ENCODE assay signal across 8 cellular contexts in the genomic region with DNA sequence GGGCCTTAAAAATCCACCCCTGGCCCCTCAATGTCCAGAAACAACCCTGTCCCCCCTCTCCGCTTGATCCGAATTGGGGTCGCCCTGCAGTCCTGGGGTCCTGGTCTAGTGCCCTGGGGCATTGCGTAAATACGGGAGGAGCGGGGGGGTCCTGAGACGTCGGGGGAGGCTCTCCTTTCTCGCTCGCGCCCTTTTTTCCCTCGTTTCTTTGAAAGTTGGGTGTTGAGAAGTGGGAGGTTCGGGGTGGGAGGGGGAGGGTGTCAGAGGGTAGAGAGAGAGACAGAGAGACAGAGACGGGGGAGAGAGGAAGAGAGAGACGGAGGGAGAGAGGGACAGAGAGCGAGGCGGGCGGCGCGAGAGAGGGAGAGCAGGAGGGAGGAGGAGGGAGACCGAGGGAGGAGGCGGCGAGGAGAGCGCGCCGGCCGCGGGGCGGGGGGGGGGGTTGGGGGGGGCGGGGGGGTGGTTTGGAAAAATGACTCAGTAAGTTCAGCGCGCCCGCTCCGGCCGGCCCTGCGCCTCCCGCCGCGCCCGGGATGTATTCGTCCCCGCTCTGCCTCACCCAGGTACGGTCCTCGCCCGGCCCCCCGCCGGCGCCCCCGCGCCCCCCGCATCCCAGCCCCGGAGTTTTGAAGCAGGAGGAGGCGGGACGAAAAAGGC. TPM values are rescaled to one million over a fixed set of nuclear protein-coding genes. Genes with fewer than 3 reads are reported as not detected.
DNase-seq lines count a peak whose midpoint lies in the region; ATAC-seq, FAIRE-seq and TF ChIP-seq lines count a peak whose summit lies in the region.

A gene (plus strand): TSS at position 480 of the 657 bp plus-strand sequence. CDS start 54 bp downstream, at position 534.

- peaks cover 49% of the 10 kb centered on the region for H3K27me3 Mint-ChIP-seq in astrocyte (ENCODE audit: low read depth, unreplicated experiment)

- H4K20me1 ChIP-seq in BLaER1 treated with 17β-estradiol and CSF1 and Interleukin-3, amounts not matched to agents 10 nM and 100 nM = peaks cover 15 to 76% (median 58%) of the 10 kb centered on the region in 11 experiments
- peaks cover 69% of the 10 kb centered on the region for H4K20me1 ChIP-seq in astrocyte (ENCODE audit: insufficient read depth, low read length)

- peak; percentile 32 for DNase-seq in SK-MEL-5 (ENCODE audit: low read depth, low spot score)
- DNase-seq in astrocyte (ENCODE audit: low read depth) = peak; percentile 74
- peak; percentile 94 for DNase-seq in hepatic stellate cell (ENCODE audit: low spot score)
- DNase-seq in psoas muscle = peak; percentile 84 to 94

- H3K79me2 ChIP-seq in astrocyte (ENCODE audit: insufficient read depth, low read length) = peaks cover 83% of the 10 kb centered on the region

- H2AFZ ChIP-seq in astrocyte (ENCODE audit: low read depth, low read length) = peak within 1 kb of the TSS; percentile 69

- TF ChIP-seq CTCF in HEK293 (tag by site-specific recombination; IDR thresholded peaks at IDR 0.05) (no peak), astrocyte (IDR thresholded peaks at IDR 0.05; ENCODE audit: insufficient read depth, low read depth, low read length) (no peak), psoas muscle (IDR thresholded peaks at IDR 0.05) (no peak)

- no peaks in the 10 kb centered on the region for H3K9me3 Mint-ChIP-seq in astrocyte (ENCODE audit: unreplicated experiment)

- H3K36me3 ChIP-seq in BLaER1 treated with 17β-estradiol and CSF1 and Interleukin-3, amounts not matched to agents 10 nM and 100 nM = peaks cover 0 to 4% (median 0%) of the 10 kb centered on the region in 11 experiments; a peak in 3 of 22 replicates
- H3K36me3 ChIP-seq in HEK293 (ENCODE audit: control insufficient read depth in 2 of 2, insufficient read depth in 1 of 2, low read length in 2 of 2) (peaks cover 0 to 3% of the 10 kb centered on the region in 2 experiments; a peak in 1 of 3 replicates), astrocyte (ENCODE audit: insufficient read depth, low read length) (peaks cover 3% of the 10 kb centered on the region), psoas muscle (ENCODE audit: insufficient read depth in 1 of 2, low read depth in 1 of 2) (no peaks in the 10 kb centered on the region)

- H3K4me2 ChIP-seq in BLaER1 treated with 17β-estradiol and CSF1 and Interleukin-3, amounts not matched to agents 10 nM and 100 nM = peak within 1 kb of the TSS; percentile 94 to 100 (median 98)
- H3K4me2 ChIP-seq in astrocyte (ENCODE audit: low read length) = peak within 1 kb of the TSS; percentile 88

- peaks cover 64 to 85% (median 81%) of the 10 kb centered on the region in 10 experiments for H3K4me1 ChIP-seq in BLaER1 treated with 17β-estradiol and CSF1 and Interleukin-3, amounts not matched to agents 10 nM and 100 nM
- H3K4me1 ChIP-seq in HEK293 (ENCODE audit: control insufficient read depth, insufficient read depth, low read length) = no peaks in the 10 kb centered on the region; the same call in 1 of the 2 replicates
- H3K4me1 ChIP-seq in astrocyte (ENCODE audit: insufficient read depth, low read length) = peaks cover 50% of the 10 kb centered on the region
- peaks cover 54% of the 10 kb centered on the region for H3K4me1 ChIP-seq in psoas muscle

- WGBS in psoas muscle, 3 donors = 0 to 1% (median 1%) methylated on average over 12 to 44 of the region's 54 CpGs

- H3K27ac Mint-ChIP-seq in astrocyte (ENCODE audit: unreplicated experiment) = no peak within 1 kb of the TSS

- H3K9me3 ChIP-seq in BLaER1 treated with 17β-estradiol and CSF1 and Interleukin-3, amounts not matched to agents 10 nM and 100 nM (replicated peaks in 1 of 11) = no peaks in the 10 kb centered on the region
- H3K9me3 ChIP-seq in HEK293 (ENCODE audit: control insufficient read depth, insufficient read depth, low read depth, low read length) = no peaks in the 10 kb centered on the region
- no peaks in the 10 kb centered on the region for H3K9me3 ChIP-seq in astrocyte (ENCODE audit: insufficient read depth, low read depth, low read length)
- H3K9me3 ChIP-seq in psoas muscle = no peaks in the 10 kb centered on the region

- peak within 1 kb of the TSS; percentile 79 to 94 (median 85) for H3K4me3 ChIP-seq in BLaER1 treated with 17β-estradiol and CSF1 and Interleukin-3, amounts not matched to agents 10 nM and 100 nM
- H3K4me3 ChIP-seq in HEK293 (ENCODE audit: low read depth, low read length) (peak within 1 kb of the TSS; percentile 54), astrocyte (ENCODE audit: insufficient read depth, low read depth, low read length) (peak within 1 kb of the TSS; percentile 75), psoas muscle (peak within 1 kb of the TSS; percentile 85)

- in situ Hi-C loops in SK-MEL-5 (cut with HindIII; ENCODE audit: low pct_unique_long_range_greater_than_20kb, low sequenced_read_pairs) = no loop called here

- ATAC-seq in psoas muscle (peak; percentile 55 to 59 (median 59)), GM21576 (IDR thresholded peaks at IDR 0.05; ENCODE audit: unreplicated experiment) (no peak), HG03097 (IDR thresholded peaks at IDR 0.05; ENCODE audit: low FRiP score, unreplicated experiment) (no peak)

- CTCF ChIA-PET in HEK293 (lab: Yijun Ruan, JAX) = interaction anchor here (0.5 kb wide), 1 partner anchor 131 kb away, joined by 4 read pairs; no protein-coding TSS in a partner anchor

- peaks cover 40% of the 10 kb centered on the region for H3K4me1 Mint-ChIP-seq in astrocyte (ENCODE audit: low read depth, unreplicated experiment)

- H3K27me3 ChIP-seq in BLaER1 treated with 17β-estradiol and CSF1 and Interleukin-3, amounts not matched to agents 10 nM and 100 nM = no peaks in the 10 kb centered on the region
- H3K27me3 ChIP-seq in astrocyte (ENCODE audit: insufficient read depth, low read length) (no peaks in the 10 kb centered on the region), psoas muscle (ENCODE audit: insufficient read depth in 3 of 3, low read length in 2 of 3) (no peaks in the 10 kb centered on the region)

- H3K9ac ChIP-seq in BLaER1 treated with 17β-estradiol and CSF1 and Interleukin-3, amounts not matched to agents 10 nM and 100 nM = peak within 1 kb of the TSS; percentile 86 to 98 (median 94)
- H3K9ac ChIP-seq in astrocyte (ENCODE audit: low read length) = peak within 1 kb of the TSS; percentile 92

- no peak for FAIRE-seq in astrocyte (lab: Jason Lieb, UNC)

- peak within 1 kb of the TSS; percentile 75 to 98 (median 95) for H3K27ac ChIP-seq in BLaER1 treated with 17β-estradiol and CSF1 and Interleukin-3, amounts not matched to agents 10 nM and 100 nM
- H3K27ac ChIP-seq in HEK293 (ENCODE audit: extremely low read depth, low read depth, low read length) = peak within 1 kb of the TSS; percentile 56; the same call in 1 of the 2 replicates
- peak within 1 kb of the TSS; percentile 80 for H3K27ac ChIP-seq in astrocyte (ENCODE audit: low read depth, low read length)
- peak within 1 kb of the TSS; percentile 97 for H3K27ac ChIP-seq in psoas muscle

- peak within 1 kb of the TSS; percentile 83 for H3K4me3 Mint-ChIP-seq in astrocyte (ENCODE audit: unreplicated experiment)

- POLR2A ChIA-PET in HEK293 (lab: Yijun Ruan, JAX) = interaction anchor here (0.6 to 1.1 kb wide), 2 partner anchors 8 to 21 kb away, joined by 4 read pairs; no protein-coding TSS in a partner anchor

- no peaks in the 10 kb centered on the region for H3K36me3 Mint-ChIP-seq in astrocyte (ENCODE audit: low read depth, unreplicated experiment)

- intact Hi-C loops in psoas muscle (cut with DNase I) = loop anchor here (2.0 to 5.0 kb wide), 2 partner anchors 39 to 41 kb away; no protein-coding TSS in a partner anchor

TF ChIP-seq in HEK293, 187 proteins besides CTCF, POLR2A, EP300 and RAD21 (continues in another document):
- TF ChIP-seq RBAK (tag by site-specific recombination; IDR thresholded peaks at IDR 0.05) (no peak), ZNF366 (tag by site-specific recombination; conservative IDR thresholded peaks at IDR 0.05) (peak; percentile 92), YY2 (tag by site-specific recombination; IDR thresholded peaks at IDR 0.05) (no peak), ZNF558 (tag by site-specific recombination; IDR thresholded peaks at IDR 0.05) (no peak), ZNF335 (tag by site-specific recombination; conservative IDR thresholded peaks at IDR 0.05) (peak; percentile 76), KLF9 (tag by site-specific recombination; IDR thresholded peaks at IDR 0.05; ENCODE audit: low read depth) (peak; percentile 24; the same call in 1 of the 2 replicates), ZNF221 (tag by site-specific recombination; IDR thresholded peaks at IDR 0.05; ENCODE audit: borderline replicate concordance) (no peak), ZNF266 (tag by site-specific recombination; IDR thresholded peaks at IDR 0.05; ENCODE audit: low read depth) (0 out of 2 replicates have a peak, but pooled peaks have one; percentile 32), ZNF660 (tag by site-specific recombination; IDR thresholded peaks at IDR 0.05) (no peak)
- TF ChIP-seq, protein P1, sequence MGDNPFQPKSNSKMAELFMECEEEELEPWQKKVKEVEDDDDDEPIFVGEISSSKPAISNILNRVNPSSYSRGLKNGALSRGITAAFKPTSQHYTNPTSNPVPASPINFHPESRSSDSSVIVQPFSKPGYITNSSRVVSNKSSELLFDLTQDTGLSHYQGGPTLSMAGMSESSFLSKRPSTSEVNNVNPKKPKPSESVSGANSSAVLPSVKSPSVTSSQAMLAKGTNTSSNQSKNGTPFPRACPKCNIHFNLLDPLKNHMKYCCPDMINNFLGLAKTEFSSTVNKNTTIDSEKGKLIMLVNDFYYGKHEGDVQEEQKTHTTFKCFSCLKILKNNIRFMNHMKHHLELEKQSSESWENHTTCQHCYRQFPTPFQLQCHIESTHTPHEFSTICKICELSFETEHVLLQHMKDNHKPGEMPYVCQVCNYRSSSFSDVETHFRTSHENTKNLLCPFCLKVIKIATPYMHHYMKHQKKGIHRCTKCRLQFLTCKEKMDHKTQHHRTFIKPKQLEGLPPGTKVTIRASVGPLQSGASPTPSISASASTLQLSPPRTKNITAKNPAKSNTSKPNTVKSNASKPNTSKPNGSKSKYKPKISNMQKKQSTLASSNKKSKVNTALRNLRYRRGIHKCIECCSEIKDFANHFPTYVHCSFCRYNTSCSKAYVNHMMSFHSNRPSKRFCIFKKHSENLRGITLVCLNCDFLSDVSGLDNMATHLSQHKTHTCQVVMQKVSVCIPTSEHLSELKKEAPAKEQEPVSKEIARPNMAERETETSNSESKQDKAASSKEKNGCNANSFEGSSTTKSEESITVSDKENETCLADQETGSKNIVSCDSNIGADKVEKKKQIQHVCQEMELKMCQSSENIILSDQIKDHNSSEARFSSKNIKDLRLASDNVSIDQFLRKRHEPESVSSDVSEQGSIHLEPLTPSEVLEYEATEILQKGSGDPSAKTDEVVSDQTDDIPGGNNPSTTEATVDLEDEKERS (tag by site-specific recombination; IDR thresholded peaks at IDR 0.05) = no peak

RNA-seq across cellular contexts. Expression of the gene that starts here (rescaled TPM):
- total RNA-seq in SK-MEL-5 (2014; rRNA removed; shearing (Covaris generic)) = 4.8 and 5.8 TPM in 2 replicates
- 24.4 and 27.1 TPM in 2 replicates for polyA plus RNA-seq in SK-MEL-5 (2015; cell fraction: cytosol; rRNA removed)
- polyA plus RNA-seq in SK-MEL-5 (2015; cell fraction: nucleus; rRNA removed) = 4.1 and 4.8 TPM in 2 replicates
- total RNA-seq in astrocyte (38.3 and 49.8 TPM in 2 replicates), psoas muscle (100 to 1,000 TPM; 209 to 439 (median 325) TPM)
- polyA plus RNA-seq in psoas muscle = 100 to 1,000 TPM in 2 of 3 donors, 10 to 100 TPM in 1; 100.0 to 270 (median 165) TPM

Comparison
In these comparisons a context has a peak if more than half of its experiments do, and no peak if none do; other contexts are left out.
1. DNase-seq: peak in every context shown above with its lines; median percentile 94 in hepatic stellate cell; 89 in psoas muscle; 74 in astrocyte; 32 in SK-MEL-5.
2. ATAC-seq: peak in psoas muscle (4 of 4); none in GM21576 (single experiment) and HG03097 (single experiment).
3. Peak in every context shown above with its lines, with median percentiles within 50 percentile points of each other: H3K27ac ChIP-seq and H3K4me3 ChIP-seq.